23 cellular contexts compared by ENCODE assay signal in genomic region chr2:74067221-74067747, GRCh38.
"Had no signal": no experiment of that assay in that cellular context is flagged by ENCODE, and none has a peak within 500 bp of the region (broad histone marks: within the 10 kb centered on the region; RNA-seq: fewer than 3 reads in every experiment).

No MANE protein-coding gene starts in this region.

- H3K9me3 ChIP-seq: ascending aorta, right atrium auricular region, tibial nerve had no signal

- ATAC-seq: activated CD8-positive, alpha-beta T cell treated with anti-CD3 and anti-CD28 coated beads for 36 hours; SK-N-SH treated with all-trans-retinoic acid at 6 μM for 48 hours; stimulated activated naive CD8-positive, alpha-beta T cell treated with anti-CD3 and anti-CD28 coated beads, Interleukin-15, Interleukin-2, amounts not matched to agents 100 U/mL and 50 U/mL, for 24 hours had no signal

- H3K36me3 ChIP-seq: ascending aorta, right atrium auricular region, tibial nerve had no signal

- H3K27ac ChIP-seq: right atrium auricular region, tibial nerve had no signal

- H3K4me1 ChIP-seq: ascending aorta, right atrium auricular region, tibial nerve had no signal

- H3K4me3 Mint-ChIP-seq: activated CD4-positive, alpha-beta T cell treated with anti-CD3 and anti-CD28 coated beads, Interleukin-2, amount 10 ng/mL, durations not matched to agents 24 days and 14 days; activated CD8-positive, alpha-beta T cell treated with anti-CD3 and anti-CD28 coated beads for 36 hours; activated naive CD4-positive, alpha-beta T cell treated with anti-CD3 and anti-CD28 coated beads, Interleukin-2, amount 10 ng/mL, durations not matched to agents 7 days and 5 days; dendritic cell treated with granulocyte-macrophage colony-stimulating factor and Interleukin-4, amounts not matched to agents 40 ng/mL and 50 ng/mL, for 4 days; nephron progenitor cell had no signal

- H3K9me3 Mint-ChIP-seq: activated CD4-positive, alpha-beta T cell treated with anti-CD3 and anti-CD28 coated beads, Interleukin-2, amount 10 ng/mL, durations not matched to agents 24 days and 14 days; activated CD8-positive, alpha-beta T cell treated with anti-CD3 and anti-CD28 coated beads for 36 hours; activated naive CD4-positive, alpha-beta T cell treated with anti-CD3 and anti-CD28 coated beads, Interleukin-2, amount 10 ng/mL, durations not matched to agents 7 days and 5 days; dendritic cell treated with granulocyte-macrophage colony-stimulating factor and Interleukin-4, amounts not matched to agents 40 ng/mL and 50 ng/mL, for 4 days had no signal

- H3K4me1 Mint-ChIP-seq: activated naive CD4-positive, alpha-beta T cell treated with anti-CD3 and anti-CD28 coated beads, Interleukin-2, amount 10 ng/mL, durations not matched to agents 7 days and 5 days; nephron progenitor cell had no signal

- H3K27me3 Mint-ChIP-seq: activated CD4-positive, alpha-beta T cell treated with anti-CD3 and anti-CD28 coated beads, Interleukin-2, amount 10 ng/mL, durations not matched to agents 24 days and 14 days; activated CD8-positive, alpha-beta T cell treated with anti-CD3 and anti-CD28 coated beads for 36 hours; activated naive CD4-positive, alpha-beta T cell treated with anti-CD3 and anti-CD28 coated beads, Interleukin-2, amount 10 ng/mL, durations not matched to agents 7 days and 5 days; dendritic cell treated with granulocyte-macrophage colony-stimulating factor and Interleukin-4, amounts not matched to agents 40 ng/mL and 50 ng/mL, for 4 days; progenitor cell of endocrine pancreas had no signal

- H3K27ac Mint-ChIP-seq: activated CD4-positive, alpha-beta T cell treated with anti-CD3 and anti-CD28 coated beads, Interleukin-2, amount 10 ng/mL, durations not matched to agents 24 days and 14 days; activated CD8-positive, alpha-beta T cell treated with anti-CD3 and anti-CD28 coated beads for 36 hours; activated naive CD4-positive, alpha-beta T cell treated with anti-CD3 and anti-CD28 coated beads, Interleukin-2, amount 10 ng/mL, durations not matched to agents 7 days and 5 days; dendritic cell treated with granulocyte-macrophage colony-stimulating factor and Interleukin-4, amounts not matched to agents 40 ng/mL and 50 ng/mL, for 4 days; nephron progenitor cell; progenitor cell of endocrine pancreas had no signal

- FAIRE-seq: bronchial epithelial cell, endothelial cell of umbilical vein had no signal

- DNase-seq: activated CD4-positive, alpha-beta T cell treated with anti-CD3 and anti-CD28 coated beads, Interleukin-2, amount 10 ng/mL, durations not matched to agents 24 days and 14 days; activated CD8-positive, alpha-beta T cell treated with anti-CD3 and anti-CD28 coated beads for 36 hours; activated effector memory CD4-positive, alpha-beta T cell treated with Interleukin-2 at 50 U/mL for 16 hours; activated naive CD4-positive, alpha-beta T cell treated with anti-CD3 and anti-CD28 coated beads, Interleukin-2, amount 10 ng/mL, durations not matched to agents 7 days and 5 days; activated T-cell treated with anti-CD3 and anti-CD28 coated beads, Interleukin-2, amount 50 U/mL, for 1 hour; cerebellar nuclear complex; effector CD8-positive, alpha-beta T cell; foreskin fibroblast; nephron progenitor cell; occipital lobe; stimulated activated CD4-positive, alpha-beta T cell treated with anti-CD3 and anti-CD28 coated beads, Interleukin-2, amount 100 ng/mL, for 24 hours; stimulated activated naive CD8-positive, alpha-beta T cell treated with anti-CD3 and anti-CD28 coated beads, Interleukin-15, Interleukin-2, amounts not matched to agents 100 U/mL and 50 U/mL, for 24 hours; substantia nigra; T-helper 1 cell; T1000 had no signal

- H3K4me3 ChIP-seq: ascending aorta, right atrium auricular region, tibial nerve had no signal

- H3K27me3 ChIP-seq: ascending aorta, right atrium auricular region, tibial nerve had no signal
